In the genomic region with DNA sequence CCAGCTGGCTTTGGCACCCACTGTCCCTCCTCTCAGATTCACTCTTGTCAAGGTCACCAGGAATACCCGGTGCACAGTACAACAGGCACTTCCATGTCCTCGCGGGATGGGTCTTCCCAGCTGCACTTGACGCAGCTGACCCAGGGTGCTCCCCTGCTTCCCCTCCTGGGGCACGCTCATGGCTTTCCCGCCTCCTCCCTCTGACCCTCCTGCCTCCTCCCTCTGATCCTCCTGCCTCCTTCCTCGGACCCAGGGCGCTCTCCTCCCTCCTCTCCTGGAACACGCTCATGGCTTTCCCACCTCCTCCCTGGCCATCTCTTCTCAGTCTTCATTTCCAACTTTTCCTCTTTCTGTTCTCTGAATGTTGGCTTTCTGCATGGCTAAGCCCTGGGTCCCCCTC, we compare ENCODE assay signal across 20 cellular contexts. TPM values are rescaled to one million over a fixed set of nuclear protein-coding genes. Genes with fewer than 3 reads are reported as not detected.
"Had no signal": no experiment of that assay in that cellular context is flagged by ENCODE, and none has a peak within 500 bp of the region (broad histone marks: within the 10 kb centered on the region; RNA-seq: fewer than 3 reads in every experiment).

No MANE protein-coding gene starts in this region.

- H3K36me3 ChIP-seq: upper lobe of right lung had no signal

- H3K27ac ChIP-seq: body of pancreas, dorsolateral prefrontal cortex, epithelial cell of prostate, upper lobe of right lung had no signal

- ATAC-seq: activated naive CD4-positive, alpha-beta T cell treated with anti-CD3 and anti-CD28 coated beads, Interleukin-2, amount 50 U/mL, for 72 hours; body of pancreas; stimulated activated naive CD8-positive, alpha-beta T cell treated with anti-CD3 and anti-CD28 coated beads, Interleukin-15, amount 100 ng/mL, for 72 hours; upper lobe of right lung had no signal

- H3K4me3 ChIP-seq: body of pancreas, dorsolateral prefrontal cortex, upper lobe of right lung had no signal

- H3K4me1 ChIP-seq: body of pancreas, upper lobe of right lung had no signal

- H3K9me3 ChIP-seq: body of pancreas, upper lobe of right lung had no signal

- H3K27me3 ChIP-seq: body of pancreas, upper lobe of right lung had no signal

- DNase-seq: activated CD4-positive, alpha-beta T cell treated with anti-CD3 and anti-CD28 coated beads, Interleukin-2, amount 50 U/mL, for 4 hours; activated gamma-delta T cell treated with Interleukin-2 at 50 U/mL for 16 hours; amygdala; body of pancreas; caudate nucleus; dorsolateral prefrontal cortex; endodermal cell; hypothalamus; retina; stimulated activated CD4-positive, alpha-beta T cell treated with anti-CD3 and anti-CD28 coated beads, Interleukin-2, amount 100 ng/mL, for 48 hours; stimulated activated naive CD8-positive, alpha-beta T cell treated with anti-CD3 and anti-CD28 coated beads, Interleukin-15, amount 100 ng/mL, for 72 hours; upper lobe of right lung had no signal

RNA-seq across cellular contexts. Expression of gene FAM209B, which starts 42.1 kb away (rescaled TPM):
- total RNA-seq: body of pancreas, frontal cortex, lung microvascular endothelial cell, mesothelial cell of epicardium, omental fat pad, skeletal muscle tissue, temporal lobe, upper lobe of right lung had no signal

RNA-seq across cellular contexts. Expression of gene FAM209A, which starts 50.6 kb away (rescaled TPM):
- total RNA-seq: body of pancreas, endodermal cell, frontal cortex, lung microvascular endothelial cell, omental fat pad, skeletal muscle tissue, temporal lobe had no signal

RNA-seq across cellular contexts. Expression of gene TFAP2C, which starts 53.9 kb away (rescaled TPM):
- total RNA-seq: activated naive CD4-positive, alpha-beta T cell treated with anti-CD3 and anti-CD28 coated beads, Interleukin-2, amount 50 U/mL, for 72 hours; lung microvascular endothelial cell; skeletal muscle tissue had no signal
